Comparison of ENCODE assay signal across 9 cellular contexts in the genomic region with DNA sequence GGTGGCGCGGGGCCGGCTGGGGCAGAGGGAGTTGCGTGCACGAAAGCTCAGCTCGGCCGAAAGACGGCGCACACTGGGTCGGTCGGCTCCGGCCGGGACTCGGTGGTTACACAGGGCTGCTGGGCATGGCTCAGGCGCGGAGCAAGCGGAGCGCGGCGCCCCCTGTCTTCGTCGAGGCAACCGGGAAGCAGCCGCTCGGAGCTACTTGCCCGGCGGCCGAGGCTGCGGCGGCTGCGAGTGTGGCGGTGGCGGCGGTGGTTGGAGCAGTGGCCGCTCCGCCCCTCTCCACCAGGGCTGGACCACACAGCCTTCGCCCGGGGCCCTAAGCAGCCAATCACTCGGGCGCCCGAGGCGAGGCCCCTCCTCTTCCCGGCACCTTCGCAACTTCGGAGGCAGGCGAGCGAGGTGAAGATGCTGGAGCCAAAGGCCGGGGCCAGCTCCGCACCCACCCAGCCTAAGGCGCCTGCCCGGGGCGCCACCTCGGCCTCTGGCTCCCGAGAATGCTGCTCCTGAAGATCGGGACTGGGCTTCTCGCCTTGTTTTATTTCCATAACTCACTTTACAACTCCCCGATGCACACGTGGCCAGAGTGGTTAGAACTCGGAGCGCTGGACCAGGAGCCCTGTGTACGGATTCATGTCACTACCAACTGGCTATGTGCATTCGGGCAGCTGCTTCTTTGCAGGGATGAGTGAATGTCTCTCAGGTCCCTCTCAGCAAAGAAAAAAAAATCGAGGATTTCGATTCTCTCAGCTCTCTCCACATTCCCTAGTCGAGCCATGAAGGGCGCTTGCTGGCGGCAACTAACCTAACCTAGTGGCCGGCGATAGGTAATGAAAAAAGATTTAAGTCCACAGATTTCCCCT. TPM values are rescaled to one million over a fixed set of nuclear protein-coding genes. Genes with fewer than 3 reads are reported as not detected.
DNase-seq lines count a peak whose midpoint lies in the region; ATAC-seq and TF ChIP-seq lines count a peak whose summit lies in the region.
"Had no signal": no experiment of that assay in that cellular context is flagged by ENCODE, and none has a peak within 500 bp of the region (broad histone marks: within the 10 kb centered on the region; RNA-seq: fewer than 3 reads in every experiment).

A gene (minus strand): TSS at position 241 of the 866 bp plus-strand sequence. CDS start 241 bp downstream, outside the sequence.

- BruUV-seq in Panc1 (replicated peaks; lab: Mats Ljungman, UMichigan), result no TSS peak

- H3K9me3 ChIP-seq in Panc1 (ENCODE audit: control insufficient read depth, insufficient read depth, low read depth, low read length), result no peaks in the 10 kb centered on the region
- H3K9me3 ChIP-seq in testis, result no peaks in the 10 kb centered on the region

- POLR2A ChIA-PET in Panc1 (lab: Charles Lee), result no interaction called here

- peak; percentile 77 for TF ChIP-seq CTCF in Panc1 (IDR thresholded peaks at IDR 0.05)
- peak; percentile 65 for TF ChIP-seq CTCF in fibroblast of the aortic adventitia (IDR thresholded peaks at IDR 0.05; ENCODE audit: insufficient read depth, low read length)
- TF ChIP-seq CTCF in testis (IDR thresholded peaks at IDR 0.05), result peak; percentile 60 to 75 (median 65)

- peak within 1 kb of the TSS; percentile 66 for H3K4me3 Mint-ChIP-seq in activated T-helper 2 cell treated with anti-CD3 and anti-CD28 coated beads, Interferon-gamma antibody, Interleukin-2, Interleukin-4, amounts not matched to agents 10 μg/mL and 5 μg/mL and 100 μg/mL, durations not matched to agents 14 hours and 24 hours and 36 hours (ENCODE audit: low read depth)
- H3K4me3 Mint-ChIP-seq in natural killer cell treated with Interleukin-12 subunit alpha and Interleukin-12 subunit beta and Interleukin-15 and Interleukin-18, amount 100 ng/mL, for 72 hours, result peak within 1 kb of the TSS; percentile 83

- WGBS in testis, 2 donors, result 1 to 2% methylated on average over 22 to 69 of the region's 69 CpGs

- H3K36me3 Mint-ChIP-seq in activated T-helper 2 cell treated with anti-CD3 and anti-CD28 coated beads, Interferon-gamma antibody, Interleukin-2, Interleukin-4, amounts not matched to agents 10 μg/mL and 5 μg/mL and 100 μg/mL, durations not matched to agents 14 hours and 24 hours and 36 hours (ENCODE audit: low read depth), result no peaks in the 10 kb centered on the region
- H3K36me3 Mint-ChIP-seq in natural killer cell treated with Interleukin-12 subunit alpha and Interleukin-12 subunit beta and Interleukin-15 and Interleukin-18, amount 100 ng/mL, for 72 hours, result peaks cover 4% of the 10 kb centered on the region

- no peak within 1 kb of the TSS for H3K27ac Mint-ChIP-seq in activated T-helper 2 cell treated with anti-CD3 and anti-CD28 coated beads, Interferon-gamma antibody, Interleukin-2, Interleukin-4, amounts not matched to agents 10 μg/mL and 5 μg/mL and 100 μg/mL, durations not matched to agents 14 hours and 24 hours and 36 hours
- peak within 1 kb of the TSS; percentile 33 for H3K27ac Mint-ChIP-seq in natural killer cell treated with Interleukin-12 subunit alpha and Interleukin-12 subunit beta and Interleukin-15 and Interleukin-18, amount 100 ng/mL, for 72 hours

- H3K9me3 Mint-ChIP-seq in activated T-helper 2 cell treated with anti-CD3 and anti-CD28 coated beads, Interferon-gamma antibody, Interleukin-2, Interleukin-4, amounts not matched to agents 10 μg/mL and 5 μg/mL and 100 μg/mL, durations not matched to agents 14 hours and 24 hours and 36 hours, result no peaks in the 10 kb centered on the region
- no peaks in the 10 kb centered on the region for H3K9me3 Mint-ChIP-seq in natural killer cell treated with Interleukin-12 subunit alpha and Interleukin-12 subunit beta and Interleukin-15 and Interleukin-18, amount 100 ng/mL, for 72 hours

- H3K4me1 ChIP-seq in Panc1 (ENCODE audit: control insufficient read depth, insufficient read depth, low read length) (peaks cover 16% of the 10 kb centered on the region), testis (peaks cover 15% of the 10 kb centered on the region)

- H3K27ac ChIP-seq in Panc1 (ENCODE audit: low read length) (no peak within 1 kb of the TSS; the same call in 1 of the 2 replicates), testis (no peak within 1 kb of the TSS)

- in situ Hi-C loops in KBM-7 (cut with MboI; ENCODE audit: low pct_unique_long_range_greater_than_20kb, low sequenced_read_pairs) (no loop called here), Panc1 (cut with HindIII; ENCODE audit: low pct_unique_long_range_greater_than_20kb, low sequenced_read_pairs) (no loop called here)

- H3K27me3 ChIP-seq in Panc1 (ENCODE audit: control insufficient read depth, insufficient read depth, low read length), result peaks cover 6% of the 10 kb centered on the region; the same call in 1 of the 2 replicates
- no peaks in the 10 kb centered on the region for H3K27me3 ChIP-seq in testis

- DNase-seq in ELF-1 (ENCODE audit: low read depth, low spot score) (peak; percentile 98), KBM-7 (peak; percentile 94), Panc1 (ENCODE audit: low read depth, low spot score) (peak; percentile 28), fibroblast of the aortic adventitia (ENCODE audit: low read depth) (peak; percentile 77), testis (peak; percentile 88)
- DNase-seq in activated T-helper 2 cell treated with anti-CD3 and anti-CD28 coated beads, Interferon-gamma antibody, Interleukin-2, Interleukin-4, amounts not matched to agents 10 μg/mL and 5 μg/mL and 100 μg/mL, durations not matched to agents 14 hours and 24 hours and 36 hours (ENCODE audit: low spot score), result peak; percentile 63
- peak; percentile 87 for DNase-seq in natural killer cell treated with Interleukin-12 subunit alpha and Interleukin-12 subunit beta and Interleukin-15 and Interleukin-18, amount 100 ng/mL, for 72 hours (ENCODE audit: low spot score)

- peaks cover 10% of the 10 kb centered on the region for H3K4me1 Mint-ChIP-seq in activated T-helper 2 cell treated with anti-CD3 and anti-CD28 coated beads, Interferon-gamma antibody, Interleukin-2, Interleukin-4, amounts not matched to agents 10 μg/mL and 5 μg/mL and 100 μg/mL, durations not matched to agents 14 hours and 24 hours and 36 hours (ENCODE audit: low read depth)
- H3K4me1 Mint-ChIP-seq in natural killer cell treated with Interleukin-12 subunit alpha and Interleukin-12 subunit beta and Interleukin-15 and Interleukin-18, amount 100 ng/mL, for 72 hours (ENCODE audit: low read depth in 2 of 2), result peaks cover 20 to 25% of the 10 kb centered on the region in 2 donors

- CTCF ChIA-PET in Panc1 (lab: Charles Lee), result interaction anchor here (0.6 to 1.5 kb wide), 5 partner anchors 47 to 497 kb away, joined by 3 to 7 read pairs (median 4); no protein-coding TSS in a partner anchor

- H3K4me3 ChIP-seq in Panc1 (ENCODE audit: low read depth in 2 of 2, low read length in 2 of 2), result peak within 1 kb of the TSS; percentile 51 to 68
- H3K4me3 ChIP-seq in fibroblast of the aortic adventitia (ENCODE audit: low read depth, low read length), result peak within 1 kb of the TSS; percentile 65
- peak within 1 kb of the TSS; percentile 40 to 50 for H3K4me3 ChIP-seq in testis

- no peak for TF ChIP-seq POLR2A in testis (IDR thresholded peaks at IDR 0.05)

- ATAC-seq in GM21737 (IDR thresholded peaks at IDR 0.05; ENCODE audit: unreplicated experiment), result peak; percentile 76
- ATAC-seq in Panc1, result peak; percentile 97
- peak; percentile 96 to 97 for ATAC-seq in natural killer cell treated with Interleukin-12 subunit alpha and Interleukin-12 subunit beta and Interleukin-15 and Interleukin-18, amount 100 ng/mL, for 72 hours

- peaks cover 53% of the 10 kb centered on the region for H3K27me3 Mint-ChIP-seq in activated T-helper 2 cell treated with anti-CD3 and anti-CD28 coated beads, Interferon-gamma antibody, Interleukin-2, Interleukin-4, amounts not matched to agents 10 μg/mL and 5 μg/mL and 100 μg/mL, durations not matched to agents 14 hours and 24 hours and 36 hours (ENCODE audit: low read depth)
- peaks cover 10 to 15% of the 10 kb centered on the region in 2 donors for H3K27me3 Mint-ChIP-seq in natural killer cell treated with Interleukin-12 subunit alpha and Interleukin-12 subunit beta and Interleukin-15 and Interleukin-18, amount 100 ng/mL, for 72 hours

- intact Hi-C loops in Panc1 (cut with micrococcal nuclease; ENCODE audit: unreplicated experiment) (loop anchor here (5.0 kb wide), 1 partner anchor 137 kb away; no protein-coding TSS in a partner anchor), testis (cut with DNase I; ENCODE audit: low total_unique reads) (loop anchor here (10.0 kb wide), 1 partner anchor 119 kb away; no protein-coding TSS in a partner anchor)
- intact Hi-C loops in activated T-helper 2 cell treated with anti-CD3 and anti-CD28 coated beads, Interferon-gamma antibody, Interleukin-2, Interleukin-4, amounts not matched to agents 10 μg/mL and 5 μg/mL and 100 μg/mL, durations not matched to agents 14 hours and 24 hours and 36 hours (cut with micrococcal nuclease), result loop anchor here (1.0 to 5.0 kb wide), 2 partner anchors 73 to 139 kb away; a partner anchor contains a TSS

- H3K36me3 ChIP-seq in Panc1 (ENCODE audit: control insufficient read depth, insufficient read depth, low read length) (no peaks in the 10 kb centered on the region), testis (ENCODE audit: low read depth, missing control alignments) (no peaks in the 10 kb centered on the region)

RNA-seq across cellular contexts. Expression of the gene that starts here (rescaled TPM):
- total RNA-seq in Panc1 (2021; ENCODE audit: unreplicated experiment) (0.64 TPM), fibroblast of the aortic adventitia (ENCODE audit: low replicate concordance) (under 0.01 TPM in 2 replicates), testis (under 1 TPM; 0.39 to 0.68 TPM)
- polyA plus RNA-seq in Panc1 (2012; ENCODE audit: insufficient read length), result 0.50 TPM
- 0.09 TPM in 1 of 2 replicates, not detected in the other for total RNA-seq in activated T-helper 2 cell treated with anti-CD3 and anti-CD28 coated beads, Interferon-gamma antibody, Interleukin-2, Interleukin-4, amounts not matched to agents 10 μg/mL and 5 μg/mL and 100 μg/mL, durations not matched to agents 14 hours and 24 hours and 36 hours
- total RNA-seq in natural killer cell treated with Interleukin-12 subunit alpha and Interleukin-12 subunit beta and Interleukin-15 and Interleukin-18, amount 100 ng/mL, for 72 hours, result 1 to 10 TPM in 1 of 2 donors, under 1 TPM in 1; 0.57 to 2.8 TPM
- polyA plus RNA-seq in testis (ENCODE audit: insufficient read depth, low read depth, low replicate concordance), result 0.67 TPM
- total RNA-seq: subcutaneous adipose tissue had no signal

Comparison
In these comparisons a context has a peak if more than half of its experiments do, and no peak if none do; other contexts are left out.
1. Peak in DNase-seq, ATAC-seq and H3K4me3 ChIP-seq in Panc1; RNA of the gene not detected or under 1 TPM.
2. Peak in DNase-seq in activated T-helper 2 cell treated with anti-CD3 and anti-CD28 coated beads, Interferon-gamma antibody, Interleukin-2, Interleukin-4, amounts not matched to agents 10 μg/mL and 5 μg/mL and 100 μg/mL, durations not matched to agents 14 hours and 24 hours and 36 hours; RNA of the gene not detected or under 1 TPM.
3. Peak in DNase-seq and H3K4me3 ChIP-seq in fibroblast of the aortic adventitia; RNA of the gene not detected or under 1 TPM.
4. Peak in DNase-seq and H3K4me3 ChIP-seq in testis; RNA of the gene not detected or under 1 TPM.
5. DNase-seq: peak in every context shown above with its lines; median percentile 98 in ELF-1; 94 in KBM-7; 88 in testis; 87 in natural killer cell treated with Interleukin-12 subunit alpha and Interleukin-12 subunit beta and Interleukin-15 and Interleukin-18, amount 100 ng/mL, for 72 hours; 77 in fibroblast of the aortic adventitia; 63 in activated T-helper 2 cell treated with anti-CD3 and anti-CD28 coated beads, Interferon-gamma antibody, Interleukin-2, Interleukin-4, amounts not matched to agents 10 μg/mL and 5 μg/mL and 100 μg/mL, durations not matched to agents 14 hours and 24 hours and 36 hours; 28 in Panc1.